Comparison of ENCODE assay signal across 8 cellular contexts in genomic region chr6:127457444-127458064, GRCh38. TPM values are rescaled to one million over a fixed set of nuclear protein-coding genes. Genes with fewer than 3 reads are reported as not detected.
DNase-seq lines count a peak whose midpoint lies in the region; ATAC-seq lines count a peak whose summit lies in the region.

No MANE protein-coding gene starts in this region.

- H3K4me2 ChIP-seq in GM23248 (ENCODE audit: unreplicated experiment), result peak overlapping the region; percentile 70

- H3K79me2 ChIP-seq in GM23248 (ENCODE audit: insufficient read depth), result no peaks in the 10 kb centered on the region

- intact Hi-C loops in left cardiac atrium (cut with DNase I), result no loop called here

- 38 to 41% methylated on average over 3 of the region's 3 CpGs for whole genome bisulfite sequencing in GM23248 (ENCODE audit: low coverage in 1 of 2, low lambda C conversion rate in 2 of 2, missing lambda C conversion rate in 2 of 2), 2 experiments

- H3K9me2 ChIP-seq in GM23248 (ENCODE audit: insufficient read depth), result no peaks in the 10 kb centered on the region

- H3K9ac ChIP-seq in GM23248, result peak overlapping the region; percentile 23; the same call in 1 of the 2 replicates

- in situ Hi-C loops in GM23248 (cut with MboI), result no loop called here

- H3K4me3 ChIP-seq in GM23248, result peak overlapping the region; percentile 40
- no peak overlapping the region for H3K4me3 ChIP-seq in skeletal muscle cell (ENCODE audit: low read depth, low read length)

- H4K20me1 ChIP-seq in GM23248 (ENCODE audit: insufficient read depth), result no peaks in the 10 kb centered on the region

- H3K27ac ChIP-seq in GM23248, result peak overlapping the region; percentile 35
- no peak overlapping the region for H3K27ac ChIP-seq in substantia nigra (ENCODE audit: low read depth, low read length, poor library complexity, severe bottlenecking)

- no peaks in the 10 kb centered on the region for H3K36me3 ChIP-seq in GM23248 (ENCODE audit: low read depth)

- H3F3A ChIP-seq in GM23248 (ENCODE audit: insufficient read depth), result peaks cover 19% of the 10 kb centered on the region

- no peaks in the 10 kb centered on the region for H3K9me3 ChIP-seq in GM23248 (ENCODE audit: low read depth)

- peak; percentile 54 to 84 for ATAC-seq in left cardiac atrium
- ATAC-seq in HG03457 (IDR thresholded peaks at IDR 0.05; ENCODE audit: unreplicated experiment), result no peak

- H2AFZ ChIP-seq in GM23248, result peak overlapping the region; percentile 27; the same call in 1 of the 2 replicates

- no peaks in the 10 kb centered on the region for H3K27me3 ChIP-seq in GM23248 (replicated peaks; ENCODE audit: insufficient read depth)

- peaks cover 25% of the 10 kb centered on the region for H3K4me1 ChIP-seq in GM23248 (ENCODE audit: insufficient read depth)

- DNase-seq in GM23248 (peak; percentile 84), UCSD-AML1 (lab: John Stamatoyannopoulos, UW; ENCODE audit: unreplicated experiment) (peak; percentile 8), left cardiac atrium (no peak), skeletal muscle cell (ENCODE audit: low read depth) (peak; percentile 86), NCI-H1930 (lab: John Stamatoyannopoulos, UW) (no peak), NCI-H1694 treated with DMSO at 0.1 percent for 48 hours (lab: John Stamatoyannopoulos, UW) (no peak), substantia nigra (lab: John Stamatoyannopoulos, UW) (no peak)

RNA-seq across cellular contexts. Expression of gene KIAA0408, which starts 1.6 kb away (rescaled TPM):
- total RNA-seq in GM23248 (2014; rRNA removed; shearing (Covaris generic)), result 1.4 and 3.2 TPM in 2 replicates
- polyA plus RNA-seq in GM23248 (2016; fragmentation: Nextera tagmentation; extraction: Ambion mirVana), result 0.39 and 1.1 TPM in 2 replicates
- total RNA-seq in left cardiac atrium, result 10 to 100 TPM in 1 of 2 donors, 1 to 10 TPM in 1; 1.5 to 12.9 TPM

Comparison
In these comparisons a context has a peak if more than half of its experiments do, and no peak if none do; other contexts are left out.
1. DNase-seq: peak in GM23248 (single experiment), UCSD-AML1 (single experiment) and skeletal muscle cell (single experiment); none in left cardiac atrium (single experiment), NCI-H1930 (0 of 2), NCI-H1694 treated with DMSO at 0.1 percent for 48 hours (single experiment) and substantia nigra (0 of 49).